Comparison of ENCODE assay signal across 10 cellular contexts in the genomic region with DNA sequence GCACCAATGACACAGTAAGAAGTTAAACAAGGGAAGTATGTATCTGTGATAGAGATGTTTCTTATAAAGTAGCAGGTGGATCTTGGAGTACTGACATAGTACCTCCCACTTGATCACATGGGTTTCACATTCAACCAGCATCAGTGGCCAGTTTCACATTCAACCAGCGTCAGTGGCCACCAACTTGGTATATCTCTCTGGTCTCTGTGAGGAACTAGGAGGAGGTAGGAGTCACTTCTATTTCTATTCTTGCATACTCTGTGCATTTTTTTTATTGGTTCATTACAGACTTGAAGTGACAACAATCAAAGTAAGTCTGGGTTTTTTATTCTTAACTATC.
DNase-seq lines count a peak whose midpoint lies in the region; ATAC-seq, FAIRE-seq and TF ChIP-seq lines count a peak whose summit lies in the region.
"Had no signal": no experiment of that assay in that cellular context is flagged by ENCODE, and none has a peak within 500 bp of the region (broad histone marks: within the 10 kb centered on the region; RNA-seq: fewer than 3 reads in every experiment).

No MANE protein-coding gene starts in this region.

- FAIRE-seq in GM12891 (lab: Jason Lieb, UNC): peak; percentile 86
- no peak for FAIRE-seq in H54 (lab: Jason Lieb, UNC)

- peaks cover 5% of the 10 kb centered on the region for H3K36me3 Mint-ChIP-seq in activated CD4-positive, alpha-beta memory T cell treated with anti-CD3 and anti-CD28 coated beads, Interleukin-2, amount 10 ng/mL, durations not matched to agents 7 days and 5 days (ENCODE audit: low read depth)

- no peaks in the 10 kb centered on the region for H3K9me3 Mint-ChIP-seq in activated CD4-positive, alpha-beta memory T cell treated with anti-CD3 and anti-CD28 coated beads, Interleukin-2, amount 10 ng/mL, durations not matched to agents 7 days and 5 days

- no peak overlapping the region for H3K27ac Mint-ChIP-seq in activated CD4-positive, alpha-beta memory T cell treated with anti-CD3 and anti-CD28 coated beads, Interleukin-2, amount 10 ng/mL, durations not matched to agents 7 days and 5 days

- peaks cover 11% of the 10 kb centered on the region for H3K4me1 Mint-ChIP-seq in activated CD4-positive, alpha-beta memory T cell treated with anti-CD3 and anti-CD28 coated beads, Interleukin-2, amount 10 ng/mL, durations not matched to agents 7 days and 5 days

- ATAC-seq in GM19438 (IDR thresholded peaks at IDR 0.05; ENCODE audit: low read depth, unreplicated experiment) (peak; percentile 100), HG03039 (IDR thresholded peaks at IDR 0.05; ENCODE audit: unreplicated experiment) (peak; percentile 99)

- no peak for TF ChIP-seq POLR2A in GM12891 (IDR thresholded peaks at IDR 0.05; ENCODE audit: low read depth, low read length)
- no peak for TF ChIP-seq POLR2A in H54 (IDR thresholded peaks at IDR 0.05; ENCODE audit: low read depth, low read length)

- H3K4me3 Mint-ChIP-seq in activated CD4-positive, alpha-beta memory T cell treated with anti-CD3 and anti-CD28 coated beads, Interleukin-2, amount 10 ng/mL, durations not matched to agents 7 days and 5 days: no peak overlapping the region

- no peaks in the 10 kb centered on the region for H3K27me3 Mint-ChIP-seq in activated CD4-positive, alpha-beta memory T cell treated with anti-CD3 and anti-CD28 coated beads, Interleukin-2, amount 10 ng/mL, durations not matched to agents 7 days and 5 days

- CTCF ChIA-PET in activated CD4-positive, alpha-beta memory T cell treated with anti-CD3 and anti-CD28 coated beads, Interleukin-2, amount 10 ng/mL, durations not matched to agents 7 days and 5 days (lab: Charles Lee): interaction anchor here (1.0 to 2.1 kb wide), 6 partner anchors 12 to 663 kb away, joined by 3 to 8 read pairs (median 5); no protein-coding TSS in a partner anchor

- POLR2A ChIA-PET in activated CD4-positive, alpha-beta memory T cell treated with anti-CD3 and anti-CD28 coated beads, Interleukin-2, amount 10 ng/mL, durations not matched to agents 7 days and 5 days (lab: Charles Lee): no interaction called here

- DNase-seq in GM12891 (ENCODE audit: insufficient read length, low spot score) (peak; percentile 2), NCI-H146 (lab: John Stamatoyannopoulos, UW) (no peak), NCI-H1105 (lab: John Stamatoyannopoulos, UW) (no peak), H54 (ENCODE audit: insufficient read length, low spot score) (no peak), putamen (ENCODE audit: low spot score) (no peak)
- DNase-seq in activated CD4-positive, alpha-beta memory T cell treated with anti-CD3 and anti-CD28 coated beads, Interleukin-2, amount 10 ng/mL, durations not matched to agents 7 days and 5 days: peak; percentile 17
- DNase-seq: activated CD8-positive, alpha-beta memory T cell treated with anti-CD3 and anti-CD28 coated beads, Interleukin-2, amount 50 U/mL, for 4 hours; left lung had no signal

TF ChIP-seq in GM12891, 5 proteins besides CTCF, POLR2A, EP300 and RAD21:
- TF ChIP-seq PAX5 (IDR thresholded peaks at IDR 0.05; ENCODE audit: insufficient read depth, low read length, severe bottlenecking) (no peak), SPI1 (IDR thresholded peaks at IDR 0.05; ENCODE audit: low read depth, low read length) (peak; percentile 61)
TF ChIP-seq in GM12891: peak in this region for 1.

Comparison
In these comparisons a context has a peak if more than half of its experiments do, and no peak if none do; other contexts are left out.
1. DNase-seq: peak in GM12891 (single experiment) and activated CD4-positive, alpha-beta memory T cell treated with anti-CD3 and anti-CD28 coated beads, Interleukin-2, amount 10 ng/mL, durations not matched to agents 7 days and 5 days (single experiment); none in NCI-H146 (single experiment), NCI-H1105 (single experiment), H54 (single experiment) and putamen (single experiment).